ENCODE assay signal across 10 cellular contexts in genomic region chr2:164221473-164221872, GRCh38.
"Had no signal": no experiment of that assay in that cellular context is flagged by ENCODE, and none has a peak within 500 bp of the region (broad histone marks: within the 10 kb centered on the region; RNA-seq: fewer than 3 reads in every experiment).

No MANE protein-coding gene starts in this region.

- H3K9ac ChIP-seq: GM23248 had no signal

- FAIRE-seq: H1, H54 had no signal

- DNase-seq: GM23248, GOT3, H7, H9, HCEC 1CT, HFFc6 had no signal

- H3K4me3 ChIP-seq: GM23248, GM23338, HAP-1 had no signal

- H3K36me3 ChIP-seq: HAP-1 had no signal

- H3K27ac ChIP-seq: GM23248 had no signal

- H3K9me3 ChIP-seq: HAP-1 had no signal
